Comparison of ENCODE assay signal across 15 cellular contexts in the genomic region with DNA sequence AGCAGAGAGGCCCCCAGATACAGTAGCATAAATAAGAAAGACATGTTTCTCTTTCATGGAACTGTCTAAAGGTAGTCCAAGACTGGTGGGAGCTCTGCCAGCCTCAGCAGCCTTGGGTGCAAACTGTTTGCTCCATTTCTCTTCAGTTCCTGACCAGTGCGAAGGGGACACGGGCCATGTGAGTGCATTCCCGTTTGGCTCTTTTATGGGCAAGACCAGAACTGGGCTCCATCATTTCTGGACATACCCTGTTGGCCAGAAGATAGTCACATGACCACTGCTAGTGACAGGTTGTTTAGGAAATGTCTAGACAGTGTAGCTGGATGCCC. TPM values are rescaled to one million over a fixed set of nuclear protein-coding genes. Genes with fewer than 3 reads are reported as not detected.
A peak's percentile ranks its signal among the peaks of the same experiment; 100 is the strongest.
DNase-seq lines count a peak whose midpoint lies in the region; ATAC-seq and TF ChIP-seq lines count a peak whose summit lies in the region.
"Had no signal": no experiment of that assay in that cellular context is flagged by ENCODE, and none has a peak within 500 bp of the region (broad histone marks: within the 10 kb centered on the region; RNA-seq: fewer than 3 reads in every experiment).

No MANE protein-coding gene starts in this region.

- peaks cover 6% of the 10 kb centered on the region for H3K36me3 Mint-ChIP-seq in CD4-positive, CD25-positive, alpha-beta regulatory T cell
- H3K36me3 Mint-ChIP-seq in Caco-2 (ENCODE audit: insufficient read depth, unreplicated experiment) = peaks cover 18% of the 10 kb centered on the region
- no peaks in the 10 kb centered on the region for H3K36me3 Mint-ChIP-seq in activated T-helper 17 cell treated with anti-CD3 and anti-CD28 coated beads, Interleukin-2, amount 50 U/mL, for 72 hours (ENCODE audit: low read depth)

- no peaks in the 10 kb centered on the region for H3K36me3 ChIP-seq in CD4-positive, CD25-positive, alpha-beta regulatory T cell (ENCODE audit: control insufficient read depth, insufficient read depth, low read length)
- H3K36me3 ChIP-seq in Caco-2 (ENCODE audit: control insufficient read depth, insufficient read depth, low read length) = no peaks in the 10 kb centered on the region; the same call in 1 of the 2 replicates
- no peaks in the 10 kb centered on the region for H3K36me3 ChIP-seq in PC-3 (ENCODE audit: low read depth, low read length)
- H3K36me3 ChIP-seq: HAP-1 had no signal

- H3K27ac ChIP-seq in CD4-positive, CD25-positive, alpha-beta regulatory T cell (ENCODE audit: insufficient read depth, low read length, poor library complexity, severe bottlenecking) = no peak overlapping the region
- no peak overlapping the region for H3K27ac ChIP-seq in PC-3 (ENCODE audit: low read length)

- H3K27ac Mint-ChIP-seq in CD4-positive, CD25-positive, alpha-beta regulatory T cell = peak overlapping the region in 2 of 3 donors; percentile 14 to 78
- peak overlapping the region; percentile 96 for H3K27ac Mint-ChIP-seq in Caco-2 (ENCODE audit: unreplicated experiment)
- peak overlapping the region; percentile 84 for H3K27ac Mint-ChIP-seq in activated T-helper 17 cell treated with anti-CD3 and anti-CD28 coated beads, Interleukin-2, amount 50 U/mL, for 72 hours
- H3K27ac Mint-ChIP-seq: HFFc6 had no signal

- H3K4me1 Mint-ChIP-seq in CD4-positive, CD25-positive, alpha-beta regulatory T cell = peaks cover 0 to 18% (median 8%) of the 10 kb centered on the region in 4 donors
- peaks cover 70% of the 10 kb centered on the region for H3K4me1 Mint-ChIP-seq in Caco-2 (ENCODE audit: low read depth, unreplicated experiment)
- peaks cover 7% of the 10 kb centered on the region for H3K4me1 Mint-ChIP-seq in activated T-helper 17 cell treated with anti-CD3 and anti-CD28 coated beads, Interleukin-2, amount 50 U/mL, for 72 hours

- CTCF ChIA-PET in Caco-2 (lab: Charles Lee) = no interaction called here
- CTCF ChIA-PET in PC-3 (lab: Charles Lee) = no interaction called here

- H3F3A ChIP-seq in PC-3 (ENCODE audit: low read length, unreplicated experiment) = no peaks in the 10 kb centered on the region

- no peak overlapping the region for H3K9ac ChIP-seq in PC-3 (ENCODE audit: low read length)

- no peaks in the 10 kb centered on the region for H3K9me3 Mint-ChIP-seq in CD4-positive, CD25-positive, alpha-beta regulatory T cell
- no peaks in the 10 kb centered on the region for H3K9me3 Mint-ChIP-seq in Caco-2 (ENCODE audit: unreplicated experiment)
- H3K9me3 Mint-ChIP-seq in activated T-helper 17 cell treated with anti-CD3 and anti-CD28 coated beads, Interleukin-2, amount 50 U/mL, for 72 hours = no peaks in the 10 kb centered on the region
- H3K9me3 Mint-ChIP-seq: CD8-positive, alpha-beta T cell; HFFc6 had no signal

- no peak for ATAC-seq in CD4-positive, CD25-positive, alpha-beta regulatory T cell (ENCODE audit: low read depth in 2 of 2)
- ATAC-seq in activated T-helper 17 cell treated with anti-CD3 and anti-CD28 coated beads, Interleukin-2, amount 50 U/mL, for 72 hours (replicated peaks) = no peak
- no peak for ATAC-seq in PC-3
- ATAC-seq: CD8-positive, alpha-beta T cell had no signal

- no peaks in the 10 kb centered on the region for H3K9me2 ChIP-seq in PC-3 (replicated peaks; ENCODE audit: low read length)

- BruUV-seq in Caco-2 (replicated peaks; lab: Mats Ljungman, UMichigan) (no TSS peak), PC-3 (replicated peaks; lab: Mats Ljungman, UMichigan) (no TSS peak)

- TF ChIP-seq CTCF in Caco-2 (IDR thresholded peaks at IDR 0.05; ENCODE audit: insufficient read depth in 1 of 2, low read depth in 1 of 2, low read length in 1 of 2, severe bottlenecking in 1 of 2, unreplicated experiment in 1 of 2) (no peak), PC-3 (conservative IDR thresholded peaks at IDR 0.05; ENCODE audit: low read depth, low read length) (no peak)

- H3K4me2 ChIP-seq in PC-3 (ENCODE audit: low read length) = no peak overlapping the region

- H3K4me1 ChIP-seq in CD4-positive, CD25-positive, alpha-beta regulatory T cell (ENCODE audit: control insufficient read depth, insufficient read depth, low read length, poor library complexity, severe bottlenecking) = no peaks in the 10 kb centered on the region
- peaks cover 84% of the 10 kb centered on the region for H3K4me1 ChIP-seq in Caco-2
- no peaks in the 10 kb centered on the region for H3K4me1 ChIP-seq in PC-3 (ENCODE audit: insufficient read depth, low read length)
- H3K4me1 ChIP-seq: HAP-1 had no signal

- POLR2A ChIA-PET in Caco-2 (lab: Charles Lee) (no interaction called here), PC-3 (lab: Charles Lee; ENCODE audit: unreplicated experiment) (no interaction called here)

- H4K20me1 ChIP-seq in PC-3 (ENCODE audit: low read length) = no peaks in the 10 kb centered on the region

- H3K27me3 Mint-ChIP-seq in CD4-positive, CD25-positive, alpha-beta regulatory T cell = no peaks in the 10 kb centered on the region
- H3K27me3 Mint-ChIP-seq in Caco-2 (ENCODE audit: insufficient read depth, unreplicated experiment) = no peaks in the 10 kb centered on the region
- H3K27me3 Mint-ChIP-seq in activated T-helper 17 cell treated with anti-CD3 and anti-CD28 coated beads, Interleukin-2, amount 50 U/mL, for 72 hours = no peaks in the 10 kb centered on the region

- intact Hi-C loops in Caco-2 (cut with micrococcal nuclease; ENCODE audit: unreplicated experiment) = no loop called here
- intact Hi-C loops in PC-3 (cut with micrococcal nuclease) = no loop called here

- no peaks in the 10 kb centered on the region for H3K9me3 ChIP-seq in CD4-positive, CD25-positive, alpha-beta regulatory T cell (ENCODE audit: control insufficient read depth in 2 of 2, low read length in 2 of 2)
- H3K9me3 ChIP-seq in Caco-2 = no peaks in the 10 kb centered on the region
- no peaks in the 10 kb centered on the region for H3K9me3 ChIP-seq in PC-3 (ENCODE audit: low read length)
- H3K9me3 ChIP-seq: HAP-1 had no signal

- no peak overlapping the region for H2AFZ ChIP-seq in PC-3 (ENCODE audit: low read length)

- no peaks in the 10 kb centered on the region for H3K27me3 ChIP-seq in CD4-positive, CD25-positive, alpha-beta regulatory T cell (ENCODE audit: control insufficient read depth, insufficient read depth, low read length)
- H3K27me3 ChIP-seq in Caco-2 (replicated peaks; ENCODE audit: control insufficient read depth, insufficient read depth, low read length) (no peaks in the 10 kb centered on the region), PC-3 (ENCODE audit: low read length) (no peaks in the 10 kb centered on the region)

- H3K4me3 ChIP-seq in CD4-positive, CD25-positive, alpha-beta regulatory T cell (ENCODE audit: low read depth, low read length) = no peak overlapping the region
- H3K4me3 ChIP-seq in Caco-2 (ENCODE audit: low read depth, low read length) = no peak overlapping the region
- H3K4me3 ChIP-seq in PC-3 (ENCODE audit: low read length) = no peak overlapping the region
- H3K4me3 ChIP-seq: HAP-1 had no signal

- H3K4me3 Mint-ChIP-seq in CD4-positive, CD25-positive, alpha-beta regulatory T cell = no peak overlapping the region
- no peak overlapping the region for H3K4me3 Mint-ChIP-seq in Caco-2 (ENCODE audit: unreplicated experiment)
- no peak overlapping the region for H3K4me3 Mint-ChIP-seq in activated T-helper 17 cell treated with anti-CD3 and anti-CD28 coated beads, Interleukin-2, amount 50 U/mL, for 72 hours
- H3K4me3 Mint-ChIP-seq: CD8-positive, alpha-beta T cell; HFFc6 had no signal

- no peaks in the 10 kb centered on the region; the same call in 1 of the 2 replicates for H3K79me2 ChIP-seq in PC-3 (ENCODE audit: low read length)

- no peak for DNase-seq in CD4-positive, CD25-positive, alpha-beta regulatory T cell
- DNase-seq in Caco-2 (no peak), PC-3 (no peak), COLO668 (lab: John Stamatoyannopoulos, UW; ENCODE audit: unreplicated experiment) (no peak)
- DNase-seq in activated CD8-positive, alpha-beta memory T cell treated with anti-CD3 and anti-CD28 coated beads, Interleukin-2, amount 50 U/mL, for 4 hours = no peak
- DNase-seq: C1 segment of cervical spinal cord, Calu3, DMS53, DMS79 treated with DMSO at 0.1 percent for 48 hours, GF-D8, GOT3, HFFc6 had no signal

RNA-seq across cellular contexts. Expression of gene CHCHD6, which starts 45.5 kb away (rescaled TPM):
- total RNA-seq in CD4-positive, CD25-positive, alpha-beta regulatory T cell = 6.6 TPM
- 10 to 100 TPM in 1 of 4 donors, 1 to 10 TPM in 3; 5.6 to 10.5 (median 8.7) TPM for polyA plus RNA-seq in CD4-positive, CD25-positive, alpha-beta regulatory T cell
- total RNA-seq in Caco-2 (2022) = 47.9 and 49.5 TPM in 2 replicates
- 1 to 10 TPM; 8.7 to 9.9 TPM for total RNA-seq in activated T-helper 17 cell treated with anti-CD3 and anti-CD28 coated beads, Interleukin-2, amount 50 U/mL, for 72 hours
- 32.3 and 33.0 TPM in 2 replicates for total RNA-seq in PC-3 (2014; rRNA removed)

Comparison
In these comparisons a context has a peak if more than half of its experiments do, and no peak if none do; other contexts are left out.
1. H3K27ac Mint-ChIP-seq: peak in every context shown above with its lines; median percentile 96 in Caco-2; 84 in activated T-helper 17 cell treated with anti-CD3 and anti-CD28 coated beads, Interleukin-2, amount 50 U/mL, for 72 hours; 46 in CD4-positive, CD25-positive, alpha-beta regulatory T cell.